Comparison of ENCODE assay signal across 8 cellular contexts in the genomic region with DNA sequence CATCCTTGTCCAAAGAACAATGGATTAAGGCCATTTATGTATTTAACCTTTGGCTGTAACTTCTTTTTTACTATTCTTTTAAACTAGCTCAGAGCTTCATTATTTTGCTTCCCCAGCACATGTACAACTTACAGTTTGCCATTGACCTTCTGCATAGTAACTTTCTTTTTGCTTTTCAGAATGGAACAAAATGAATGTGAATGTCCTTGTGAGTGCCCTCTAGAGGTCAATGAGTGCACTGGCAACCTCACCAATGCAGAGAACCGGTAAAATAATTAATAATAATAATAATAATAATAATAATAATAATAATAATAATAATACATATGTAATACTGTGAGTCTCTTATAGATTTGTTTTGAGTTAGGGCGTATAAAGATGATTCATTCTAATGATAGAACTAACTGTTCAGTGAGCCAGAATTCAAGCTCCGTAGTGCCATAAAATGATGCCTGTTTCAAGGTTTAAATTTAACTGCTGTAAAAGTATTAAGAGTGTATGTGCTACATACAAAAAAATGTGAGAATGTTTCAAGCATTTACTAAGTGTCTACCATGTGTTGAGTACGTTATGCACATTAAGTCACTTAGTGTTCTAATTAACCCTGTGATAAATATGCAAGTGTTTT.
DNase-seq lines count a peak whose midpoint lies in the region; ATAC-seq and TF ChIP-seq lines count a peak whose summit lies in the region.

No MANE protein-coding gene starts in this region.

- DNase-seq in A673 (ENCODE audit: low spot score) (peak; percentile 40), RPMI8226 (peak; percentile 26), fibroblast of villous mesenchyme (ENCODE audit: low read depth) (peak; percentile 38), upper lobe of right lung (no peak)
- no peak for DNase-seq in activated naive CD4-positive, alpha-beta T cell treated with anti-CD3 and anti-CD28 coated beads for 36 hours

- ATAC-seq in GM19395 (IDR thresholded peaks at IDR 0.05; ENCODE audit: unreplicated experiment) (peak; percentile 61), upper lobe of right lung (peak; percentile 55), GM18505 (IDR thresholded peaks at IDR 0.05; ENCODE audit: unreplicated experiment) (no peak)
- no peak for ATAC-seq in stimulated activated memory B cell treated with anti-CD40 and anti-IgM and Interleukin-4, amounts not matched to agents 10 μg/mL and 1 μg/mL and 100 μg/mL, for 72 hours

- H3K36me3 ChIP-seq in A673 (ENCODE audit: insufficient read depth, low read length, poor library complexity, severe bottlenecking) (peaks cover 71% of the 10 kb centered on the region), upper lobe of right lung (peaks cover 32% of the 10 kb centered on the region)

- POLR2A ChIA-PET in A673 (lab: Charles Lee; ENCODE audit: low non-redundant PET), result no interaction called here

- H3K9me3 ChIP-seq in A673 (ENCODE audit: low read depth, low read length, poor library complexity, severe bottlenecking), result no peaks in the 10 kb centered on the region
- H3K9me3 ChIP-seq in upper lobe of right lung, result no peaks in the 10 kb centered on the region

- H3K4me1 Mint-ChIP-seq in stimulated activated memory B cell treated with anti-CD40 and anti-IgM and Interleukin-4, amounts not matched to agents 10 μg/mL and 1 μg/mL and 100 μg/mL, for 72 hours, result no peaks in the 10 kb centered on the region
- no peaks in the 10 kb centered on the region for H3K4me1 Mint-ChIP-seq in activated naive CD4-positive, alpha-beta T cell treated with anti-CD3 and anti-CD28 coated beads for 36 hours (ENCODE audit: low read depth)

- H3K36me3 Mint-ChIP-seq in stimulated activated memory B cell treated with anti-CD40 and anti-IgM and Interleukin-4, amounts not matched to agents 10 μg/mL and 1 μg/mL and 100 μg/mL, for 72 hours, result no peaks in the 10 kb centered on the region
- peaks cover 1% of the 10 kb centered on the region for H3K36me3 Mint-ChIP-seq in activated naive CD4-positive, alpha-beta T cell treated with anti-CD3 and anti-CD28 coated beads for 36 hours (ENCODE audit: low read depth)

- no TSS peak for BruUV-seq in A673 (replicated peaks; lab: Mats Ljungman, UMichigan)

- H3K27ac Mint-ChIP-seq in stimulated activated memory B cell treated with anti-CD40 and anti-IgM and Interleukin-4, amounts not matched to agents 10 μg/mL and 1 μg/mL and 100 μg/mL, for 72 hours, result no peak overlapping the region
- H3K27ac Mint-ChIP-seq in activated naive CD4-positive, alpha-beta T cell treated with anti-CD3 and anti-CD28 coated beads for 36 hours, result no peak overlapping the region

- H3K4me3 Mint-ChIP-seq in stimulated activated memory B cell treated with anti-CD40 and anti-IgM and Interleukin-4, amounts not matched to agents 10 μg/mL and 1 μg/mL and 100 μg/mL, for 72 hours, result no peak overlapping the region
- H3K4me3 Mint-ChIP-seq in activated naive CD4-positive, alpha-beta T cell treated with anti-CD3 and anti-CD28 coated beads for 36 hours, result no peak overlapping the region

- H3K9me3 Mint-ChIP-seq in stimulated activated memory B cell treated with anti-CD40 and anti-IgM and Interleukin-4, amounts not matched to agents 10 μg/mL and 1 μg/mL and 100 μg/mL, for 72 hours, result no peaks in the 10 kb centered on the region
- H3K9me3 Mint-ChIP-seq in activated naive CD4-positive, alpha-beta T cell treated with anti-CD3 and anti-CD28 coated beads for 36 hours, result no peaks in the 10 kb centered on the region

- H3K4me3 ChIP-seq in A673 (ENCODE audit: low read depth, low read length, poor library complexity, severe bottlenecking) (no peak overlapping the region), fibroblast of villous mesenchyme (ENCODE audit: low read depth, low read length) (no peak overlapping the region), upper lobe of right lung (no peak overlapping the region)

- H3K27ac ChIP-seq in A673 (ENCODE audit: low read depth, low read length, poor library complexity, severe bottlenecking) (no peak overlapping the region), upper lobe of right lung (no peak overlapping the region)

- H3K4me1 ChIP-seq in A673 (ENCODE audit: insufficient read depth, low read length, poor library complexity, severe bottlenecking) (peaks cover 16% of the 10 kb centered on the region), upper lobe of right lung (no peaks in the 10 kb centered on the region)

- TF ChIP-seq POLR2A in GM18505 (IDR thresholded peaks at IDR 0.05; ENCODE audit: borderline replicate concordance, extremely low read depth, insufficient read depth, insufficient read length), result no peak

- H3K27me3 ChIP-seq in A673 (replicated peaks; ENCODE audit: insufficient read depth, low read depth, low read length, poor library complexity) (no peaks in the 10 kb centered on the region), upper lobe of right lung (no peaks in the 10 kb centered on the region)

- intact Hi-C loops in A673 (cut with micrococcal nuclease; ENCODE audit: unreplicated experiment) (no loop called here), upper lobe of right lung (cut with DNase I) (no loop called here)
- intact Hi-C loops in activated naive CD4-positive, alpha-beta T cell treated with anti-CD3 and anti-CD28 coated beads for 36 hours (cut with micrococcal nuclease), result loop anchor here (2.0 kb wide), 3 partner anchors 123 to 407 kb away; partner anchors contain the start of gene CACHD1

- CTCF ChIA-PET in A673 (lab: Charles Lee), result interaction anchor here (1.0 kb wide), 1 partner anchor 18 kb away, joined by 5 read pairs; no protein-coding TSS in a partner anchor
- CTCF ChIA-PET in activated naive CD4-positive, alpha-beta T cell treated with anti-CD3 and anti-CD28 coated beads for 36 hours (lab: Charles Lee), result interaction anchor here (0.6 to 4.5 kb wide), 28 partner anchors 8 to 747 kb away, joined by 3 to 31 read pairs (median 3); no protein-coding TSS in a partner anchor

- TF ChIP-seq CTCF in A673 (conservative IDR thresholded peaks at IDR 0.05; ENCODE audit: low read depth, low read length) (peak; percentile 66), fibroblast of villous mesenchyme (IDR thresholded peaks at IDR 0.05; ENCODE audit: insufficient read depth, low read depth, low read length) (peak; percentile 75), upper lobe of right lung (IDR thresholded peaks at IDR 0.05) (peak; percentile 74)

- no peaks in the 10 kb centered on the region for H3K27me3 Mint-ChIP-seq in stimulated activated memory B cell treated with anti-CD40 and anti-IgM and Interleukin-4, amounts not matched to agents 10 μg/mL and 1 μg/mL and 100 μg/mL, for 72 hours
- H3K27me3 Mint-ChIP-seq in activated naive CD4-positive, alpha-beta T cell treated with anti-CD3 and anti-CD28 coated beads for 36 hours (ENCODE audit: low read depth), result no peaks in the 10 kb centered on the region

Comparison
In these comparisons a context has a peak if more than half of its experiments do, and no peak if none do; other contexts are left out.
1. DNase-seq: peak in A673 (single experiment), RPMI8226 (single experiment) and fibroblast of villous mesenchyme (single experiment); none in upper lobe of right lung (single experiment) and activated naive CD4-positive, alpha-beta T cell treated with anti-CD3 and anti-CD28 coated beads for 36 hours (single experiment).
2. ATAC-seq: peak in GM19395 (single experiment) and upper lobe of right lung (single experiment); none in stimulated activated memory B cell treated with anti-CD40 and anti-IgM and Interleukin-4, amounts not matched to agents 10 μg/mL and 1 μg/mL and 100 μg/mL, for 72 hours (single experiment) and GM18505 (single experiment).
3. Peak in every context shown above with its lines, with median percentiles within 50 percentile points of each other: CTCF ChIP-seq.